In the genomic region with DNA sequence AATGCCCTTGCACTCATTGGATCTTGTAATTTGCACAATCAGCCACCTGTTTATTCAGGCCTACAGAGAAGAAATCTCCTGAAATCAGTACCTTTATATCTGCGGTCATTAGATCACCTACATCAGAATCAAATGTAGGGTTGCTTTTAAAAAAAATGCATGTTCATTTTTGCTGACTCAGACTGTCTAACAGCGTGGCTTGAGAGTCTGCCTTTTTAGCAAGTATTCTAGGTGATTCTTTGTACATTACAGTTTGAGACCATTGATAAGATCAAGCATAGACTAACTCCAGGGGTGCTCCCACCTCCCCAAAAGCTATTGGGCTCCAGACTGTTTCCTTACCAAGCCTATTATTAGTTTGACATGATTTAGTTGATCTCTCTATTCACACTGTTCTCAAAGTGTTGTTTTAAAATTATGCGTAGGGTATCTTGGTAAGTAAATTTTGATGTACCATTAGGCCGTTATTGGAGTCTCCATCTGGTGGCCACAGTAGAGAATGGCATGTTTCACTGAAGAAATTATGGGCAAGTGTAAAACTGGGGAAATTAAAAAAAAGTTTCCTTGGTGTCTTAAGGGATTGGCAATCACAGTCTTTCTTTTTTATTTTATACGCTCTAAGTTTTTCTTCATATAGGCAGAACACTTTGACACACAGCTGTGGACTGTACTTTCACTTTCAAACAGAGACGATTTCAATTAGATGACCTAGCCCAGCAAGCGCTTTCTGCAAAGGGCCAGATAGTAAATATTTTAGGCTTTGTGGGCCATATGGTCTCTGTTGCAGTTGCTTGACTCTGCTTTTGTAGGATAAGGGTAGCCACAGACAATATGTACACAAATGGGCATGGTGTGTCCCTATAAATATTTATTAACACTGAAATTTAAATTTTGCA, we compare ENCODE assay signal across 8 cellular contexts. TPM values are rescaled to one million over a fixed set of nuclear protein-coding genes. Genes with fewer than 3 reads are reported as not detected.
DNase-seq lines count a peak whose midpoint lies in the region; FAIRE-seq and TF ChIP-seq lines count a peak whose summit lies in the region.

No MANE protein-coding gene starts in this region.

- no peaks in the 10 kb centered on the region; the same call in 1 of the 2 replicates for H3K27me3 ChIP-seq in BJ (ENCODE audit: control insufficient read depth, insufficient read depth, low read length)
- no peaks in the 10 kb centered on the region for H3K27me3 ChIP-seq in liver (ENCODE audit: control insufficient read depth in 4 of 4, insufficient read depth in 4 of 4, low read length in 3 of 4)

- H3K36me3 ChIP-seq in BJ (ENCODE audit: control insufficient read depth, insufficient read depth, low read length) (no peaks in the 10 kb centered on the region), liver (ENCODE audit: control insufficient read depth in 4 of 4, insufficient read depth in 3 of 4, low read depth in 1 of 4, low read length in 3 of 4) (no peaks in the 10 kb centered on the region)

- DNase-seq in BJ (ENCODE audit: low read depth) (no peak), MV-4-11 (lab: John Stamatoyannopoulos, UW) (peak; percentile 7), T47D (ENCODE audit: low read depth in 1 of 2, low spot score in 1 of 2) (peak; percentile 8 to 50), H54 (ENCODE audit: insufficient read length, low spot score) (no peak), middle frontal gyrus (ENCODE audit: extremely low spot score, low spot score) (no peak), NCI-H2196 treated with DMSO at 0.1 percent for 48 hours (lab: John Stamatoyannopoulos, UW; ENCODE audit: unreplicated experiment) (no peak)

- no peak for FAIRE-seq in H54 (lab: Jason Lieb, UNC)

- no peak overlapping the region for H3K27ac ChIP-seq in liver (ENCODE audit: low read depth in 1 of 2, low read length in 2 of 2)

- WGBS in liver: 50% methylated on average over 7 of the region's 7 CpGs

- TF ChIP-seq CTCF in BJ (IDR thresholded peaks at IDR 0.05; ENCODE audit: insufficient read depth, low read depth, low read length) (peak; percentile 67), GM12874 (IDR thresholded peaks at IDR 0.05; ENCODE audit: insufficient read depth, low read depth, low read length) (peak; percentile 50; the same call in 1 of the 2 replicates), liver (IDR thresholded peaks at IDR 0.05; ENCODE audit: low read depth, low read length, missing input control) (peak; percentile 67)

- peak; percentile 68 to 82 for TF ChIP-seq RAD21 in liver (IDR thresholded peaks at IDR 0.05)

- in situ Hi-C loops in T47D (cut with HindIII; ENCODE audit: low pct_unique_long_range_greater_than_20kb, low sequenced_read_pairs): no loop called here

- H3K9me3 ChIP-seq in liver (ENCODE audit: control insufficient read depth in 4 of 4, low read length in 3 of 4): no peaks in the 10 kb centered on the region

- no peak overlapping the region for H3K9ac ChIP-seq in liver (ENCODE audit: low read depth in 1 of 2, low read length in 2 of 2)

- H3K4me3 ChIP-seq in BJ (ENCODE audit: low read depth, low read length) (no peak overlapping the region), liver (ENCODE audit: low read depth in 1 of 3, low read length in 3 of 3) (no peak overlapping the region)

- CTCF ChIA-PET in BJ (lab: Yijun Ruan, JAX): interaction anchor here (0.7 to 1.3 kb wide), 5 partner anchors 35 to 338 kb away, joined by 3 read pairs; no protein-coding TSS in a partner anchor

- no peak for TF ChIP-seq POLR2A in H54 (IDR thresholded peaks at IDR 0.05; ENCODE audit: low read depth, low read length)

- H3K4me1 ChIP-seq in liver (ENCODE audit: control insufficient read depth in 4 of 4, insufficient read depth in 4 of 4, low read length in 3 of 4): no peaks in the 10 kb centered on the region

- POLR2A ChIA-PET in BJ (lab: Charles Lee): no interaction called here

TF ChIP-seq in liver, 16 proteins besides CTCF, POLR2A, EP300 and RAD21:
- TF ChIP-seq, protein P1, sequence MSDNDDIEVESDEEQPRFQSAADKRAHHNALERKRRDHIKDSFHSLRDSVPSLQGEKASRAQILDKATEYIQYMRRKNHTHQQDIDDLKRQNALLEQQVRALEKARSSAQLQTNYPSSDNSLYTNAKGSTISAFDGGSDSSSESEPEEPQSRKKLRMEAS (IDR thresholded peaks at IDR 0.05): no peak
- TF ChIP-seq NR2F2 (IDR thresholded peaks at IDR 0.05) (no peak), GABPA (IDR thresholded peaks at IDR 0.05 in 1 of 2, conservative IDR thresholded peaks at IDR 0.05 in 1 of 2) (no peak), RXRA (IDR thresholded peaks at IDR 0.05) (no peak), JUND (IDR thresholded peaks at IDR 0.05) (no peak), FOXA1 (IDR thresholded peaks at IDR 0.05) (no peak), TAF1 (conservative IDR thresholded peaks at IDR 0.05) (no peak), HNF4A (conservative IDR thresholded peaks at IDR 0.05) (no peak), FOXA2 (IDR thresholded peaks at IDR 0.05) (no peak), YY1 (IDR thresholded peaks at IDR 0.05) (no peak), EGR1 (IDR thresholded peaks at IDR 0.05; ENCODE audit: low read depth in 2 of 2) (no peak)
- TF ChIP-seq, protein P2, sequence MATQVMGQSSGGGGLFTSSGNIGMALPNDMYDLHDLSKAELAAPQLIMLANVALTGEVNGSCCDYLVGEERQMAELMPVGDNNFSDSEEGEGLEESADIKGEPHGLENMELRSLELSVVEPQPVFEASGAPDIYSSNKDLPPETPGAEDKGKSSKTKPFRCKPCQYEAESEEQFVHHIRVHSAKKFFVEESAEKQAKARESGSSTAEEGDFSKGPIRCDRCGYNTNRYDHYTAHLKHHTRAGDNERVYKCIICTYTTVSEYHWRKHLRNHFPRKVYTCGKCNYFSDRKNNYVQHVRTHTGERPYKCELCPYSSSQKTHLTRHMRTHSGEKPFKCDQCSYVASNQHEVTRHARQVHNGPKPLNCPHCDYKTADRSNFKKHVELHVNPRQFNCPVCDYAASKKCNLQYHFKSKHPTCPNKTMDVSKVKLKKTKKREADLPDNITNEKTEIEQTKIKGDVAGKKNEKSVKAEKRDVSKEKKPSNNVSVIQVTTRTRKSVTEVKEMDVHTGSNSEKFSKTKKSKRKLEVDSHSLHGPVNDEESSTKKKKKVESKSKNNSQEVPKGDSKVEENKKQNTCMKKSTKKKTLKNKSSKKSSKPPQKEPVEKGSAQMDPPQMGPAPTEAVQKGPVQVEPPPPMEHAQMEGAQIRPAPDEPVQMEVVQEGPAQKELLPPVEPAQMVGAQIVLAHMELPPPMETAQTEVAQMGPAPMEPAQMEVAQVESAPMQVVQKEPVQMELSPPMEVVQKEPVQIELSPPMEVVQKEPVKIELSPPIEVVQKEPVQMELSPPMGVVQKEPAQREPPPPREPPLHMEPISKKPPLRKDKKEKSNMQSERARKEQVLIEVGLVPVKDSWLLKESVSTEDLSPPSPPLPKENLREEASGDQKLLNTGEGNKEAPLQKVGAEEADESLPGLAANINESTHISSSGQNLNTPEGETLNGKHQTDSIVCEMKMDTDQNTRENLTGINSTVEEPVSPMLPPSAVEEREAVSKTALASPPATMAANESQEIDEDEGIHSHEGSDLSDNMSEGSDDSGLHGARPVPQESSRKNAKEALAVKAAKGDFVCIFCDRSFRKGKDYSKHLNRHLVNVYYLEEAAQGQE (IDR thresholded peaks at IDR 0.05): no peak
- TF ChIP-seq, protein P3, sequence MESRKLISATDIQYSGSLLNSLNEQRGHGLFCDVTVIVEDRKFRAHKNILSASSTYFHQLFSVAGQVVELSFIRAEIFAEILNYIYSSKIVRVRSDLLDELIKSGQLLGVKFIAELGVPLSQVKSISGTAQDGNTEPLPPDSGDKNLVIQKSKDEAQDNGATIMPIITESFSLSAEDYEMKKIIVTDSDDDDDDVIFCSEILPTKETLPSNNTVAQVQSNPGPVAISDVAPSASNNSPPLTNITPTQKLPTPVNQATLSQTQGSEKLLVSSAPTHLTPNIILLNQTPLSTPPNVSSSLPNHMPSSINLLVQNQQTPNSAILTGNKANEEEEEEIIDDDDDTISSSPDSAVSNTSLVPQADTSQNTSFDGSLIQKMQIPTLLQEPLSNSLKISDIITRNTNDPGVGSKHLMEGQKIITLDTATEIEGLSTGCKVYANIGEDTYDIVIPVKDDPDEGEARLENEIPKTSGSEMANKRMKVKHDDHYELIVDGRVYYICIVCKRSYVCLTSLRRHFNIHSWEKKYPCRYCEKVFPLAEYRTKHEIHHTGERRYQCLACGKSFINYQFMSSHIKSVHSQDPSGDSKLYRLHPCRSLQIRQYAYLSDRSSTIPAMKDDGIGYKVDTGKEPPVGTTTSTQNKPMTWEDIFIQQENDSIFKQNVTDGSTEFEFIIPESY (IDR thresholded peaks at IDR 0.05): no peak
- TF ChIP-seq, protein P4, sequence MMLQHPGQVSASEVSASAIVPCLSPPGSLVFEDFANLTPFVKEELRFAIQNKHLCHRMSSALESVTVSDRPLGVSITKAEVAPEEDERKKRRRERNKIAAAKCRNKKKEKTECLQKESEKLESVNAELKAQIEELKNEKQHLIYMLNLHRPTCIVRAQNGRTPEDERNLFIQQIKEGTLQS (IDR thresholded peaks at IDR 0.05): no peak
TF ChIP-seq in liver: peak in this region for 0.

RNA-seq across cellular contexts. Expression of a gene that starts 33.7 kb away (rescaled TPM):
- polyA plus RNA-seq in BJ (2011; rRNA removed) (27.2 and 31.6 TPM in 2 replicates), liver (1 to 10 TPM; 7.3 to 9.5 TPM)
- polyA minus RNA-seq in BJ (2011; rRNA and poly(A)+ RNA removed): 13.5 and 16.1 TPM in 2 replicates
- total RNA-seq in liver: 10 to 100 TPM in 1 of 2 donors, 1 to 10 TPM in 1; 8.3 to 13.6 TPM

RNA-seq across cellular contexts. Expression of a gene that starts 58.6 kb away (rescaled TPM):
- polyA plus RNA-seq in BJ (2011; rRNA removed) (1.0 and 1.3 TPM in 2 replicates), liver (under 1 TPM; 0.10 to 0.47 TPM)
- 1.7 and 1.8 TPM in 2 replicates for polyA minus RNA-seq in BJ (2011; rRNA and poly(A)+ RNA removed)
- total RNA-seq in liver: 1 to 10 TPM in 1 of 2 donors, under 1 TPM in 1; 0.84 to 2.2 TPM

Comparison
In these comparisons a context has a peak if more than half of its experiments do, and no peak if none do; other contexts are left out.
1. DNase-seq: peak in MV-4-11 (single experiment) and T47D (2 of 2); none in BJ (single experiment), H54 (single experiment), middle frontal gyrus (single experiment) and NCI-H2196 treated with DMSO at 0.1 percent for 48 hours (single experiment).
2. Peak in every context shown above with its lines, with median percentiles within 50 percentile points of each other: CTCF ChIP-seq.